In the genomic region with DNA sequence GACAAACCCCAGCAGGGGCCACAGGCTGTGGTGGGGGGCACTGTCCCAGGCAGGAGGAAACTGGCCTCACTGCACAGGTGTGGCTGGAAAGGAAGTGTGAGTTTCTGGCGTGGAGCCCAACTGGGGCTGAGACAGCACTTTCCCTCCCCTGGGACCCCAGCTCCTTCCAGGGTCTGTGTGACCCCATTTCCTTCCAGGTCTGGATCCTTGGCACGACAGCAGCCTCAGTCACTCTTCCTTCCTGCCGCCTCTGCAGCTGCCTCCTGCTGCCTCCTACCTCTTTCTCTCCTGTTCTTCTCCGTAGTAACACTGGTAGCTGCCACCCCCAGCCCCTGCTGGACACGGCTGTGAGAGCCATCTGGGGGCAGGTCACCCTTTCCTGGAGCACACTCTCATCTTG, we compare ENCODE assay signal across 18 cellular contexts.
DNase-seq lines count a peak whose midpoint lies in the region; ATAC-seq and TF ChIP-seq lines count a peak whose summit lies in the region.
"Had no signal": no experiment of that assay in that cellular context is flagged by ENCODE, and none has a peak within 500 bp of the region (broad histone marks: within the 10 kb centered on the region; RNA-seq: fewer than 3 reads in every experiment).

No MANE protein-coding gene starts in this region.

- H3K4me1 ChIP-seq in heart right ventricle = peaks cover 3 to 38% (median 22%) of the 10 kb centered on the region in 9 donors
- H3K4me1 ChIP-seq in NT2/D1 (ENCODE audit: insufficient read depth, insufficient read length) = peaks cover 42% of the 10 kb centered on the region

- peak overlapping the region in 4 of 10 donors; percentile 25 to 50 (median 36) for H3K27ac ChIP-seq in heart right ventricle
- H3K27ac ChIP-seq: lower lobe of right lung had no signal

- H3K36me3 Mint-ChIP-seq in stimulated activated memory B cell treated with anti-CD40 and anti-IgM and Interleukin-4, amounts not matched to agents 10 μg/mL and 1 μg/mL and 100 μg/mL, for 72 hours = no peaks in the 10 kb centered on the region
- H3K36me3 Mint-ChIP-seq in WTC11 = peaks cover 10% of the 10 kb centered on the region
- H3K36me3 Mint-ChIP-seq: CD4-positive, alpha-beta memory T cell; naive thymus-derived CD8-positive, alpha-beta T cell had no signal

- TF ChIP-seq CTCF in heart right ventricle (IDR thresholded peaks at IDR 0.05) (no peak), WTC11 (IDR thresholded peaks at IDR 0.05) (no peak)

- H3K27ac Mint-ChIP-seq in stimulated activated memory B cell treated with anti-CD40 and anti-IgM and Interleukin-4, amounts not matched to agents 10 μg/mL and 1 μg/mL and 100 μg/mL, for 72 hours = peak overlapping the region; percentile 65
- no peak overlapping the region for H3K27ac Mint-ChIP-seq in WTC11
- H3K27ac Mint-ChIP-seq: progenitor cell of endocrine pancreas had no signal

- peak overlapping the region; percentile 12 for H3K9ac ChIP-seq in NT2/D1 (ENCODE audit: insufficient read length, low read depth)
- H3K9ac ChIP-seq: SK-N-SH had no signal

- WGBS in heart right ventricle, 2 donors = 53 to 66% methylated on average over 5 of the region's 5 CpGs

- peaks cover 38% of the 10 kb centered on the region for H3K4me1 Mint-ChIP-seq in stimulated activated memory B cell treated with anti-CD40 and anti-IgM and Interleukin-4, amounts not matched to agents 10 μg/mL and 1 μg/mL and 100 μg/mL, for 72 hours
- H3K4me1 Mint-ChIP-seq in WTC11 = no peaks in the 10 kb centered on the region; the same call in 1 of the 2 replicates

- no peaks in the 10 kb centered on the region for H3K9me3 ChIP-seq in heart right ventricle
- no peaks in the 10 kb centered on the region for H3K9me3 ChIP-seq in NT2/D1 (ENCODE audit: insufficient read depth, low read length)
- H3K9me3 ChIP-seq: lower lobe of right lung, SK-N-SH had no signal

- peaks cover 12% of the 10 kb centered on the region for H3K27me3 Mint-ChIP-seq in stimulated activated memory B cell treated with anti-CD40 and anti-IgM and Interleukin-4, amounts not matched to agents 10 μg/mL and 1 μg/mL and 100 μg/mL, for 72 hours
- H3K27me3 Mint-ChIP-seq in WTC11 (ENCODE audit: low read depth) = no peaks in the 10 kb centered on the region; the same call in 1 of the 2 replicates

- no peak overlapping the region for H3K4me3 ChIP-seq in heart right ventricle
- no peak overlapping the region for H3K4me3 ChIP-seq in NT2/D1 (ENCODE audit: insufficient read length, low read depth)
- H3K4me3 ChIP-seq: lower lobe of right lung, skin epidermis had no signal

- CTCF ChIA-PET in WTC11 (lab: Charles Lee) = interaction anchor here (0.9 kb wide), 1 partner anchor 24 kb away, joined by 4 read pairs; no protein-coding TSS in a partner anchor

- no peak overlapping the region for H3K4me3 Mint-ChIP-seq in stimulated activated memory B cell treated with anti-CD40 and anti-IgM and Interleukin-4, amounts not matched to agents 10 μg/mL and 1 μg/mL and 100 μg/mL, for 72 hours
- no peak overlapping the region for H3K4me3 Mint-ChIP-seq in WTC11
- H3K4me3 Mint-ChIP-seq: CD4-positive, alpha-beta memory T cell; naive thymus-derived CD8-positive, alpha-beta T cell had no signal

- intact Hi-C loops in heart right ventricle (cut with DNase I) (no loop called here), Right ventricle myocardium superior (cut with DNase I) (no loop called here), left colon (cut with DNase I, micrococcal nuclease) (no loop called here)

- ATAC-seq in heart right ventricle = peak in 6 of 8 donors; percentile 34 to 68 (median 40)
- ATAC-seq in Right ventricle myocardium superior (ENCODE audit: poor library complexity) = no peak
- no peak for ATAC-seq in stimulated activated memory B cell treated with anti-CD40 and anti-IgM and Interleukin-4, amounts not matched to agents 10 μg/mL and 1 μg/mL and 100 μg/mL, for 72 hours
- ATAC-seq in WTC11 = no peak
- ATAC-seq in GM21576 (IDR thresholded peaks at IDR 0.05; ENCODE audit: unreplicated experiment) = no peak
- ATAC-seq in left colon = no peak
- ATAC-seq: lower lobe of right lung; naive thymus-derived CD8-positive, alpha-beta T cell had no signal

- H3K36me3 ChIP-seq in heart right ventricle (no peaks in the 10 kb centered on the region), NT2/D1 (ENCODE audit: insufficient read depth, insufficient read length, low read length) (no peaks in the 10 kb centered on the region)
- H3K36me3 ChIP-seq: lower lobe of right lung had no signal

- POLR2A ChIA-PET in WTC11 (lab: Charles Lee) = no interaction called here

- H3K27me3 ChIP-seq in heart right ventricle (no peaks in the 10 kb centered on the region), NT2/D1 (ENCODE audit: insufficient read depth, insufficient read length) (peaks cover 2% of the 10 kb centered on the region)

- H3K9me3 Mint-ChIP-seq in stimulated activated memory B cell treated with anti-CD40 and anti-IgM and Interleukin-4, amounts not matched to agents 10 μg/mL and 1 μg/mL and 100 μg/mL, for 72 hours = peaks cover 19% of the 10 kb centered on the region
- H3K9me3 Mint-ChIP-seq in WTC11 = peaks cover 26% of the 10 kb centered on the region

- DNase-seq in heart right ventricle = no peak
- no peak for DNase-seq in Right ventricle myocardium superior
- DNase-seq in NT2/D1 (ENCODE audit: low read depth, low spot score) = no peak
- peak; percentile 72 for DNase-seq in dermis blood vessel endothelial cell
- no peak for DNase-seq in WTC11 (ENCODE audit: low spot score)
- no peak for DNase-seq in left colon
- DNase-seq: activated effector memory CD4-positive, alpha-beta T cell treated with Interleukin-2 at 50 U/mL for 16 hours; CD4-positive, alpha-beta memory T cell; glutamatergic neuron; lower lobe of right lung; naive thymus-derived CD8-positive, alpha-beta T cell; NCI-H1436 treated with DMSO at 0.1 percent for 48 hours; NCI-H82; SK-N-SH had no signal

TF ChIP-seq in WTC11, 78 proteins besides CTCF, POLR2A, EP300 and RAD21 (continues in another document):
- TF ChIP-seq, protein P1, sequence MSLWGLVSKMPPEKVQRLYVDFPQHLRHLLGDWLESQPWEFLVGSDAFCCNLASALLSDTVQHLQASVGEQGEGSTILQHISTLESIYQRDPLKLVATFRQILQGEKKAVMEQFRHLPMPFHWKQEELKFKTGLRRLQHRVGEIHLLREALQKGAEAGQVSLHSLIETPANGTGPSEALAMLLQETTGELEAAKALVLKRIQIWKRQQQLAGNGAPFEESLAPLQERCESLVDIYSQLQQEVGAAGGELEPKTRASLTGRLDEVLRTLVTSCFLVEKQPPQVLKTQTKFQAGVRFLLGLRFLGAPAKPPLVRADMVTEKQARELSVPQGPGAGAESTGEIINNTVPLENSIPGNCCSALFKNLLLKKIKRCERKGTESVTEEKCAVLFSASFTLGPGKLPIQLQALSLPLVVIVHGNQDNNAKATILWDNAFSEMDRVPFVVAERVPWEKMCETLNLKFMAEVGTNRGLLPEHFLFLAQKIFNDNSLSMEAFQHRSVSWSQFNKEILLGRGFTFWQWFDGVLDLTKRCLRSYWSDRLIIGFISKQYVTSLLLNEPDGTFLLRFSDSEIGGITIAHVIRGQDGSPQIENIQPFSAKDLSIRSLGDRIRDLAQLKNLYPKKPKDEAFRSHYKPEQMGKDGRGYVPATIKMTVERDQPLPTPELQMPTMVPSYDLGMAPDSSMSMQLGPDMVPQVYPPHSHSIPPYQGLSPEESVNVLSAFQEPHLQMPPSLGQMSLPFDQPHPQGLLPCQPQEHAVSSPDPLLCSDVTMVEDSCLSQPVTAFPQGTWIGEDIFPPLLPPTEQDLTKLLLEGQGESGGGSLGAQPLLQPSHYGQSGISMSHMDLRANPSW (CRISPR knock-in tag; conservative IDR thresholded peaks at IDR 0.05; ENCODE audit: low read depth) = no peak
- TF ChIP-seq NFATC4 (CRISPR knock-in tag; IDR thresholded peaks at IDR 0.05) (no peak), ZNF138 (CRISPR knock-in tag; conservative IDR thresholded peaks at IDR 0.05) (no peak), PRRX2 (CRISPR knock-in tag; IDR thresholded peaks at IDR 0.05) (no peak), EMX1 (CRISPR knock-in tag; IDR thresholded peaks at IDR 0.05) (no peak), ZNF121 (CRISPR knock-in tag; IDR thresholded peaks at IDR 0.05) (no peak), SP1 (CRISPR knock-in tag; conservative IDR thresholded peaks at IDR 0.05) (no peak), ZNF396 (CRISPR knock-in tag; IDR thresholded peaks at IDR 0.05; ENCODE audit: borderline replicate concordance) (no peak), ZNF423 (CRISPR knock-in tag; IDR thresholded peaks at IDR 0.05) (no peak), FOXJ3 (CRISPR knock-in tag; IDR thresholded peaks at IDR 0.05; ENCODE audit: borderline replicate concordance) (no peak), ZMAT4 (CRISPR knock-in tag; IDR thresholded peaks at IDR 0.05) (no peak)
- TF ChIP-seq, protein P2, sequence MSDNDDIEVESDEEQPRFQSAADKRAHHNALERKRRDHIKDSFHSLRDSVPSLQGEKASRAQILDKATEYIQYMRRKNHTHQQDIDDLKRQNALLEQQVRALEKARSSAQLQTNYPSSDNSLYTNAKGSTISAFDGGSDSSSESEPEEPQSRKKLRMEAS (CRISPR knock-in tag; IDR thresholded peaks at IDR 0.05) = no peak
- TF ChIP-seq, protein P3, sequence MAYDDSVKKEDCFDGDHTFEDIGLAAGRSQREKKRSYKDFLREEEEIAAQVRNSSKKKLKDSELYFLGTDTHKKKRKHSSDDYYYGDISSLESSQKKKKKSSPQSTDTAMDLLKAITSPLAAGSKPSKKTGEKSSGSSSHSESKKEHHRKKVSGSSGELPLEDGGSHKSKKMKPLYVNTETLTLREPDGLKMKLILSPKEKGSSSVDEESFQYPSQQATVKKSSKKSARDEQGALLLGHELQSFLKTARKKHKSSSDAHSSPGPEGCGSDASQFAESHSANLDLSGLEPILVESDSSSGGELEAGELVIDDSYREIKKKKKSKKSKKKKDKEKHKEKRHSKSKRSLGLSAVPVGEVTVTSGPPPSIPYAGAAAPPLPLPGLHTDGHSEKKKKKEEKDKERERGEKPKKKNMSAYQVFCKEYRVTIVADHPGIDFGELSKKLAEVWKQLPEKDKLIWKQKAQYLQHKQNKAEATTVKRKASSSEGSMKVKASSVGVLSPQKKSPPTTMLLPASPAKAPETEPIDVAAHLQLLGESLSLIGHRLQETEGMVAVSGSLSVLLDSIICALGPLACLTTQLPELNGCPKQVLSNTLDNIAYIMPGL (CRISPR knock-in tag; IDR thresholded peaks at IDR 0.05) = no peak

Comparison
In these comparisons a context has a peak if more than half of its experiments do, and no peak if none do; other contexts are left out.
1. ATAC-seq: peak in heart right ventricle (6 of 8); none in Right ventricle myocardium superior (single experiment), stimulated activated memory B cell treated with anti-CD40 and anti-IgM and Interleukin-4, amounts not matched to agents 10 μg/mL and 1 μg/mL and 100 μg/mL, for 72 hours (single experiment), WTC11 (single experiment), GM21576 (single experiment) and left colon (single experiment).